Comparison of ENCODE assay signal across 17 cellular contexts in genomic region chr1:172320723-172321122, GRCh38.
DNase-seq lines count a peak whose midpoint lies in the region; ATAC-seq, FAIRE-seq and TF ChIP-seq lines count a peak whose summit lies in the region.
"Had no signal": no experiment of that assay in that cellular context is flagged by ENCODE, and none has a peak within 500 bp of the region (broad histone marks: within the 10 kb centered on the region; RNA-seq: fewer than 3 reads in every experiment).

No MANE protein-coding gene starts in this region.

- ATAC-seq in HG02840 (IDR thresholded peaks at IDR 0.05; ENCODE audit: low FRiP score, unreplicated experiment): no peak
- ATAC-seq: gastrocnemius medialis; GM12878; stimulated activated naive B cell treated with anti-CD40 and anti-IgM and Interleukin-4, amounts not matched to agents 10 μg/mL and 1 μg/mL and 100 μg/mL, for 72 hours had no signal

- no peak overlapping the region for H4K8ac ChIP-seq in mesendoderm (ENCODE audit: low read depth, low read length)

- no peaks in the 10 kb centered on the region for H3K9me2 ChIP-seq in GM23248 (ENCODE audit: insufficient read depth)

- no peak overlapping the region for H3K18ac ChIP-seq in mesendoderm (ENCODE audit: low read length)

- in situ Hi-C loops in GM23248 (cut with MboI): no loop called here

- H2BK120ac ChIP-seq in mesendoderm (ENCODE audit: low read depth, low read length): no peak overlapping the region

- H3K56ac ChIP-seq in mesendoderm (ENCODE audit: low read length): no peak overlapping the region

- peak overlapping the region; percentile 86 for H3K4me2 ChIP-seq in GM23248 (ENCODE audit: unreplicated experiment)
- no peak overlapping the region for H3K4me2 ChIP-seq in mesendoderm (ENCODE audit: low read length)

- H3K36me3 ChIP-seq in GM23248 (ENCODE audit: low read depth): no peaks in the 10 kb centered on the region
- H3K36me3 ChIP-seq in SK-N-MC (ENCODE audit: insufficient read depth, low read length): no peaks in the 10 kb centered on the region
- no peaks in the 10 kb centered on the region for H3K36me3 ChIP-seq in skeletal muscle tissue (ENCODE audit: control insufficient read depth in 3 of 3, insufficient read depth in 3 of 3, low read length in 3 of 3)
- no peaks in the 10 kb centered on the region for H3K36me3 ChIP-seq in mesendoderm (ENCODE audit: control insufficient read depth, insufficient read depth, low read length)
- H3K36me3 ChIP-seq: colonic mucosa, gastrocnemius medialis had no signal

- H3K4me1 ChIP-seq in GM23248 (ENCODE audit: insufficient read depth): peaks cover 44% of the 10 kb centered on the region
- peaks cover 0 to 14% (median 3%) of the 10 kb centered on the region in 3 donors for H3K4me1 ChIP-seq in skeletal muscle tissue (ENCODE audit: control insufficient read depth in 3 of 3, insufficient read depth in 3 of 3, low read length in 3 of 3)
- no peaks in the 10 kb centered on the region for H3K4me1 ChIP-seq in mesendoderm (ENCODE audit: control insufficient read depth, low read depth, low read length)
- H3K4me1 ChIP-seq: colonic mucosa had no signal

- no peak overlapping the region for H4K5ac ChIP-seq in mesendoderm (ENCODE audit: low read length)

- peaks cover 37% of the 10 kb centered on the region for H3F3A ChIP-seq in GM23248 (ENCODE audit: insufficient read depth)

- H3K79me2 ChIP-seq in GM23248 (ENCODE audit: insufficient read depth) (no peaks in the 10 kb centered on the region), mesendoderm (ENCODE audit: control insufficient read depth, insufficient read depth, low read length) (no peaks in the 10 kb centered on the region)

- H3K27me3 ChIP-seq in GM23248 (replicated peaks; ENCODE audit: insufficient read depth) (no peaks in the 10 kb centered on the region), skeletal muscle tissue (ENCODE audit: control insufficient read depth in 3 of 3, insufficient read depth in 3 of 3, low read length in 3 of 3) (no peaks in the 10 kb centered on the region), mesendoderm (ENCODE audit: insufficient read depth, low read length, poor library complexity) (no peaks in the 10 kb centered on the region)
- H3K27me3 ChIP-seq: colonic mucosa, gastrocnemius medialis had no signal

- H3K9ac ChIP-seq in GM23248 (peak overlapping the region; percentile 79), SK-N-MC (ENCODE audit: insufficient read length) (no peak overlapping the region), skeletal muscle tissue (ENCODE audit: low read depth in 1 of 3, low read length in 3 of 3) (no peak overlapping the region), mesendoderm (ENCODE audit: low read length) (no peak overlapping the region)

- no peak overlapping the region for H2AK5ac ChIP-seq in mesendoderm (ENCODE audit: low read length)

- DNase-seq in GM23248 (peak; percentile 66), SK-N-MC (ENCODE audit: low read depth, low spot score) (no peak), foreskin melanocyte (peak; percentile 33), mesendoderm (no peak), NCI-H2029 (lab: John Stamatoyannopoulos, UW) (no peak), H54 (ENCODE audit: insufficient read length, low spot score) (no peak)
- DNase-seq: activated CD4-positive, alpha-beta T cell treated with anti-CD3 and anti-CD28 coated beads, Interleukin-2, amount 10 ng/mL, durations not matched to agents 7 days and 5 days; colonic mucosa; COR-L47; H9; NCI-H1105 treated with DMSO at 0.1 percent for 48 hours; stimulated activated CD4-positive, alpha-beta T cell treated with anti-CD3 and anti-CD28 coated beads, Interleukin-1b, Interleukin-23, amount 100 ng/mL, for 48 hours; stimulated activated naive B cell treated with anti-CD40 and anti-IgM and Interleukin-4, amounts not matched to agents 10 μg/mL and 1 μg/mL and 100 μg/mL, for 72 hours had no signal

- FAIRE-seq in H54 (lab: Jason Lieb, UNC): no peak
- FAIRE-seq: GM12878 had no signal

- no peaks in the 10 kb centered on the region for H3K9me3 ChIP-seq in GM23248 (ENCODE audit: low read depth)
- H3K9me3 ChIP-seq in SK-N-MC (ENCODE audit: low read depth, low read length): no peaks in the 10 kb centered on the region
- no peaks in the 10 kb centered on the region for H3K9me3 ChIP-seq in skeletal muscle tissue (ENCODE audit: control insufficient read depth in 3 of 3, low read length in 3 of 3)
- H3K9me3 ChIP-seq: colonic mucosa, gastrocnemius medialis had no signal

- H3K23ac ChIP-seq in mesendoderm (ENCODE audit: low read length): no peak overlapping the region

- no peak overlapping the region for H2BK15ac ChIP-seq in mesendoderm (replicated peaks; ENCODE audit: low read depth)

- H3K4me3 ChIP-seq in GM23248 (peak overlapping the region; percentile 52), SK-N-MC (no peak overlapping the region; the same call in 1 of the 2 replicates), skeletal muscle tissue (ENCODE audit: low read length in 3 of 3) (no peak overlapping the region), mesendoderm (ENCODE audit: low read length) (no peak overlapping the region)
- H3K4me3 ChIP-seq: colonic mucosa, gastrocnemius medialis, GM12878 had no signal

- no peak overlapping the region for H2BK5ac ChIP-seq in mesendoderm (ENCODE audit: low read length)

- peak overlapping the region; percentile 51 for H2AFZ ChIP-seq in GM23248

- H3K4ac ChIP-seq in mesendoderm (ENCODE audit: low read depth, low read length): no peak overlapping the region

- no peak for TF ChIP-seq POLR2A in H54 (IDR thresholded peaks at IDR 0.05; ENCODE audit: low read depth, low read length)

- H3K27ac ChIP-seq in GM23248 (peak overlapping the region; percentile 94), SK-N-MC (peak overlapping the region; percentile 62), skeletal muscle tissue (ENCODE audit: low read depth, low read length) (peak overlapping the region; percentile 42), mesendoderm (ENCODE audit: low read depth, low read length) (no peak overlapping the region)
- H3K27ac ChIP-seq: colonic mucosa, gastrocnemius medialis had no signal

- H4K20me1 ChIP-seq in GM23248 (ENCODE audit: insufficient read depth): no peaks in the 10 kb centered on the region

- no peaks in the 10 kb centered on the region for H3K79me1 ChIP-seq in mesendoderm (ENCODE audit: low read length)

- 48 to 54% methylated on average over 6 of the region's 6 CpGs for WGBS in GM23248 (ENCODE audit: low coverage in 1 of 2, low lambda C conversion rate in 2 of 2, missing lambda C conversion rate in 2 of 2), 2 experiments
- WGBS in mesendoderm (ENCODE audit: extremely low coverage, insufficient coverage, low lambda C conversion rate): no CpG with 5 or more reads among the region's 6 CpGs

Comparison
In these comparisons a context has a peak if more than half of its experiments do, and no peak if none do; other contexts are left out.
1. DNase-seq: peak in GM23248 (single experiment) and foreskin melanocyte (single experiment); none in SK-N-MC (single experiment), mesendoderm (single experiment), NCI-H2029 (single experiment) and H54 (single experiment).